In the genomic region with DNA sequence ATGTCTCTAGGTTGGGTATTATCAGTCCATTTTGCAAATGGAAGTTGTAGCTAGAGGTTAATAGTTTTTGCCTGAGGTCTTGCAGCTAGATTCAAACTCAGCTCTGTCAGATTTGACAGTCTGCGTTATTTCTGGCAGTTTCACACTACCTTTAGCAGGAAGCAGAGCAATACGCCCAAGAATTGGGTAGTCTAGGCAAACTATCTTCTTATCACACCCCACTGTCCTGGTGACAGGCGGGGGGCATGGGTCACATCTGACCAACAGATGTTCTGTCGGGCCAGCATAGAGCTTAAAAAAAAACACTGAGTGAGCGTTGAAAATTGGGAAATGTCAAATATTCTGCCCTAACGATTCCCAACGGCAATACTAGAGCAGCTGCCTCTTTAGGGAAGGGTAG, we compare ENCODE assay signal across 14 cellular contexts.
"Had no signal": no experiment of that assay in that cellular context is flagged by ENCODE, and none has a peak within 500 bp of the region (broad histone marks: within the 10 kb centered on the region; RNA-seq: fewer than 3 reads in every experiment).

No MANE protein-coding gene starts in this region.

- H3K9ac ChIP-seq: neural progenitor cell had no signal

- H3K36me3 ChIP-seq: neural progenitor cell, WERI-Rb-1 had no signal

- H3K9me3 ChIP-seq: body of pancreas had no signal

- H2AFZ ChIP-seq: hepatocyte, neural progenitor cell had no signal

- H3K4me2 ChIP-seq: hepatocyte, neural progenitor cell had no signal

- DNase-seq: activated CD4-positive, alpha-beta T cell treated with anti-CD3 and anti-CD28 coated beads for 48 hours; activated CD8-positive, alpha-beta memory T cell treated with anti-CD3 and anti-CD28 coated beads for 24 hours; central memory CD4-positive, alpha-beta T cell; cortex of kidney; effector memory CD4-positive, alpha-beta T cell; kidney; retina; stimulated activated CD4-positive, alpha-beta T cell treated with anti-CD3 and anti-CD28 coated beads, Interleukin-4, amount 100 ng/mL, for 1 hour; T1000; WERI-Rb-1 had no signal

- H3K4me3 ChIP-seq: body of pancreas, hepatocyte, neural progenitor cell had no signal

- H3K27me3 ChIP-seq: body of pancreas had no signal

- FAIRE-seq: kidney, urothelium cell line had no signal

- ATAC-seq: body of pancreas had no signal

- H3K27ac ChIP-seq: hepatocyte, neural progenitor cell, WERI-Rb-1 had no signal
